ENCODE assay signal across 20 cellular contexts in the genomic region with DNA sequence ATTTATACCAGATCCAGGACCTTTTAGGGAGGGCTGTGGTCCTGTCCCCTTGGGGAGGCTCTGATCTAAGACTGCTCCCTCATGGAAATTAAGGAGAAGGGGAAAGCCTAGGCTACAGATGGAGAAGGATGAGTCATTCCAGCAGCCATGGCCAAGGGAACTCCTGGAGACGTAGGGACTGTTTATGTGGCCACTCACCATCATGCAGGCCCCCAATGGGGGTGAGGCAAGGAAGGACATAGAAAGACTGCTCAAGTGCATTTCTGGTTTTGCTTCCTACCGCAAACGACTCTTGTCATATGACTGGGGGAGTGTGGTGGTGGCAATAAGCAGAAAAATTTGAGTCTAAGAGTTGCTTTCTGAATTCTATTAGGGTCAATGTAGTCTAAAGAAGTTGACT. TPM values are rescaled to one million over a fixed set of nuclear protein-coding genes. Genes with fewer than 3 reads are reported as not detected.
A peak's percentile ranks its signal among the peaks of the same experiment; 100 is the strongest.
DNase-seq lines count a peak whose midpoint lies in the region; ATAC-seq and TF ChIP-seq lines count a peak whose summit lies in the region.
"Had no signal": no experiment of that assay in that cellular context is flagged by ENCODE, and none has a peak within 500 bp of the region (broad histone marks: within the 10 kb centered on the region; RNA-seq: fewer than 3 reads in every experiment).

No MANE protein-coding gene starts in this region.

- 40 to 60% (median 54%) methylated on average over 3 of the region's 3 CpGs for WGBS in spleen, 5 donors

- POLR2A ChIA-PET in CD8-positive, alpha-beta memory T cell (lab: Charles Lee): no interaction called here

- TF ChIP-seq CTCF in spleen (IDR thresholded peaks at IDR 0.05 in 8 of 11, conservative IDR thresholded peaks at IDR 0.05 in 3 of 11): no peak

- no peak for TF ChIP-seq POLR2A in spleen (IDR thresholded peaks at IDR 0.05)

- H3K4me1 Mint-ChIP-seq in CD8-positive, alpha-beta memory T cell: no peaks in the 10 kb centered on the region
- H3K4me1 Mint-ChIP-seq: activated naive CD4-positive, alpha-beta T cell treated with anti-CD3 and anti-CD28 coated beads, Interleukin-2, amount 50 U/mL, for 24 hours; T-helper 17 cell had no signal

- ATAC-seq in left ventricle myocardium superior (peak; percentile 65), GM21825 (IDR thresholded peaks at IDR 0.05; ENCODE audit: unreplicated experiment) (no peak)
- ATAC-seq: Panc1; stimulated activated naive CD8-positive, alpha-beta T cell treated with anti-CD3 and anti-CD28 coated beads, Interleukin-15, Interleukin-2, amounts not matched to agents 100 U/mL and 50 U/mL, for 24 hours; T-helper 17 cell had no signal

- intact Hi-C loops in left ventricle myocardium superior (cut with micrococcal nuclease) (no loop called here), spleen (cut with DNase I; ENCODE audit: low total_unique reads) (no loop called here)

- peaks cover 0 to 19% (median 3%) of the 10 kb centered on the region in 3 donors for H3K36me3 Mint-ChIP-seq in CD8-positive, alpha-beta memory T cell

- H3K9me3 Mint-ChIP-seq in CD8-positive, alpha-beta memory T cell: peaks cover 18 to 27% (median 21%) of the 10 kb centered on the region in 5 donors

- H3K27me3 ChIP-seq in spleen (replicated peaks in 1 of 7): no peaks in the 10 kb centered on the region
- no peaks in the 10 kb centered on the region for H3K27me3 ChIP-seq in CD8-positive, alpha-beta memory T cell (ENCODE audit: insufficient read depth, low read length, poor library complexity, severe bottlenecking)
- H3K27me3 ChIP-seq: breast epithelium had no signal

- H3K27ac Mint-ChIP-seq in CD8-positive, alpha-beta memory T cell: no peak overlapping the region
- H3K27ac Mint-ChIP-seq: activated naive CD4-positive, alpha-beta T cell treated with anti-CD3 and anti-CD28 coated beads, Interleukin-2, amount 50 U/mL, for 24 hours; B cell; T-helper 17 cell had no signal

- DNase-seq in HT1080 (ENCODE audit: low read depth) (peak; percentile 31), SKM-1 (lab: John Stamatoyannopoulos, UW; ENCODE audit: unreplicated experiment) (peak; percentile 79), left ventricle myocardium superior (no peak), spleen (no peak), NCI-H345 treated with DMSO at 0.1 percent for 48 hours (lab: John Stamatoyannopoulos, UW; ENCODE audit: unreplicated experiment) (no peak)
- DNase-seq in activated T-cell treated with anti-CD3 and anti-CD28 coated beads, Interleukin-2, amount 50 U/mL, for 48 hours: no peak
- no peak for DNase-seq in CD8-positive, alpha-beta memory T cell
- DNase-seq: activated CD8-positive, alpha-beta memory T cell treated with anti-CD3 and anti-CD28 coated beads, Interleukin-2, amount 50 U/mL, for 48 hours; effector CD8-positive, alpha-beta T cell; H7; NCI-H146; NCI-H510A; stimulated activated naive CD8-positive, alpha-beta T cell treated with anti-CD3 and anti-CD28 coated beads, Interleukin-15, Interleukin-2, amounts not matched to agents 100 U/mL and 50 U/mL, for 24 hours; T-helper 17 cell had no signal

- H3K4me3 ChIP-seq in spleen: no peak overlapping the region
- no peak overlapping the region for H3K4me3 ChIP-seq in CD8-positive, alpha-beta memory T cell (ENCODE audit: low read length)
- H3K4me3 ChIP-seq: breast epithelium had no signal

- H3K36me3 ChIP-seq in spleen: peaks cover 0 to 6% (median 0%) of the 10 kb centered on the region in 6 donors
- no peaks in the 10 kb centered on the region for H3K36me3 ChIP-seq in CD8-positive, alpha-beta memory T cell (ENCODE audit: insufficient read depth, low read length)
- H3K36me3 ChIP-seq: breast epithelium had no signal

- peaks cover 0 to 4% of the 10 kb centered on the region in 2 donors for H3K27me3 Mint-ChIP-seq in CD8-positive, alpha-beta memory T cell
- H3K27me3 Mint-ChIP-seq: B cell, T-helper 17 cell had no signal

- CTCF ChIA-PET in CD8-positive, alpha-beta memory T cell (lab: Charles Lee): no interaction called here

- H3K27ac ChIP-seq in spleen: peak overlapping the region in 7 of 8 donors; percentile 19 to 89 (median 72)
- no peak overlapping the region for H3K27ac ChIP-seq in CD8-positive, alpha-beta memory T cell (ENCODE audit: low read depth, low read length)
- H3K27ac ChIP-seq: KMS-11 had no signal

- H3K9me3 ChIP-seq in spleen: peaks cover 0 to 26% (median 19%) of the 10 kb centered on the region in 8 donors
- H3K9me3 ChIP-seq in CD8-positive, alpha-beta memory T cell (ENCODE audit: low read length): no peaks in the 10 kb centered on the region

- H3K4me1 ChIP-seq in spleen: peaks cover 0 to 40% (median 12%) of the 10 kb centered on the region in 6 donors
- no peaks in the 10 kb centered on the region for H3K4me1 ChIP-seq in CD8-positive, alpha-beta memory T cell (ENCODE audit: insufficient read depth, low read length)
- H3K4me1 ChIP-seq: breast epithelium had no signal

- no peak overlapping the region for H3K4me3 Mint-ChIP-seq in CD8-positive, alpha-beta memory T cell
- H3K4me3 Mint-ChIP-seq: activated naive CD4-positive, alpha-beta T cell treated with anti-CD3 and anti-CD28 coated beads, Interleukin-2, amount 50 U/mL, for 24 hours; B cell; T-helper 17 cell had no signal

RNA-seq across cellular contexts. Expression of a gene that starts 54.0 kb away (rescaled TPM):
- total RNA-seq in HT1080 (2014; rRNA removed; shearing (Covaris generic)): not detected in 2 replicates
- polyA plus RNA-seq in HT1080 (2015; cell fraction: cytosol; rRNA removed): not detected in 2 replicates
- polyA plus RNA-seq in HT1080 (2015; cell fraction: nucleus; rRNA removed): not detected in 2 replicates
- total RNA-seq in left ventricle myocardium superior (16.9 TPM), spleen (100 to 1,000 TPM in 2 of 7 donors, 10 to 100 TPM in 5; 50.4 to 121 (median 73.6) TPM)
- 10 to 100 TPM; 17.7 to 26.4 (median 22.6) TPM for polyA plus RNA-seq in spleen
- total RNA-seq in CD8-positive, alpha-beta memory T cell: 10 to 100 TPM; 19.4 TPM
- not detected for polyA plus RNA-seq in CD8-positive, alpha-beta memory T cell

Comparison
In these comparisons a context has a peak if more than half of its experiments do, and no peak if none do; other contexts are left out.
1. DNase-seq: peak in HT1080 (single experiment) and SKM-1 (single experiment); none in left ventricle myocardium superior (single experiment), spleen (single experiment), NCI-H345 treated with DMSO at 0.1 percent for 48 hours (single experiment), activated T-cell treated with anti-CD3 and anti-CD28 coated beads, Interleukin-2, amount 50 U/mL, for 48 hours (0 of 2) and CD8-positive, alpha-beta memory T cell (0 of 5).
2. RNA of a gene that starts 54.0 kb away (total RNA-seq): 50.4 to 121 TPM in spleen, 19.4 TPM in CD8-positive, alpha-beta memory T cell and 16.9 TPM in left ventricle myocardium superior (single experiment); not detected in HT1080; every median in the first group is over 10 times any median in the second.